ENCODE assay signal across 24 cellular contexts in the genomic region with DNA sequence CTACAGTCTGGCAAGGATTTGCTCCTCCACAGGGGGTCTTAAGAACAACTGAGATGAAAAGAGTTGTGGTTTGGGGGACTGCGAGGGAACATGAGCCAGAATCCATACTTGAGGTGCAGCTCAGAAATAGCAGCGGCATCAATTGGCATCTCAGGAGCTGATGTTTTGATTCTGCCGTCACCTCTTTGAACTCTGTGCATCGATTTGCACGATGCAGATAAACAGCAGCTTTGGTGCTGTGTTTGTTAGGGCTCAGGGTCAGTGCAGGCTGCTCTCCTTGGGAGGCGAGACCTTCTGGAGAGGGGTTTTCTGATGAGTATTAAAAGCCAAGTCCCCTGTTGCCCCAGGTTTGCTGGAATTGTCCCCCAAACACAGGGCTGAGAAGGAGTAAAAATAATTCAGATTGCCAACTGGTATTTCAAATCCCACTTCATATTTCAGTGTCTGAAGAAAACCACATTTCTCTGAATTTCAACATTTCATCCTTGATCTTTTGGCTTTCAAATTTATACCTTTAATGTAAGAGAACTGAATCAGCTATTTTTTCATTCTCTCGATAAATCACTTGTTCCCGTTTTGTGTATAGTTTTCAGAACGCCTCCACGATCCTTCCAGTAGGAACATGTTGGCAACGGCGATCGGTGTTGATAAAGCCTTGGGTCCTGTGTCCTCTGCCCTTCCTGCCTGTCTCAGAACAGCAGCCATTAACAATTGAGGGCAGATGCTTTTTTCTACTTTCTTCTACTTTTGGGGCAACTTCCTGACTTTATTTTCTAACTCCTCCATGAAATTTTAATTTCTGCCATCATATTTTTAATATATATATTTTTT.
"Had no signal": no experiment of that assay in that cellular context is flagged by ENCODE, and none has a peak within 500 bp of the region (broad histone marks: within the 10 kb centered on the region; RNA-seq: fewer than 3 reads in every experiment).

No MANE protein-coding gene starts in this region.

- ATAC-seq: activated CD4-positive, alpha-beta T cell treated with anti-CD3 and anti-CD28 coated beads for 36 hours; activated naive CD4-positive, alpha-beta T cell treated with anti-CD3 and anti-CD28 coated beads, Interleukin-2, amount 50 U/mL, for 72 hours; activated T-helper 17 cell treated with anti-CD3 and anti-CD28 coated beads, Interleukin-2, amount 50 U/mL, for 72 hours; left ventricle myocardium superior; natural killer cell; stimulated activated naive B cell treated with anti-CD40 and anti-IgM and Interleukin-4, amounts not matched to agents 10 μg/mL and 1 μg/mL and 100 μg/mL, for 72 hours had no signal

- H3K4me3 ChIP-seq: right lobe of liver, skin epidermis, transverse colon, uterus had no signal

- DNase-seq: activated B cell treated with CpG ODN at 0.5 μM for 24 hours; activated CD4-positive, alpha-beta T cell treated with anti-CD3 and anti-CD28 coated beads for 36 hours; activated CD4-positive, alpha-beta T cell treated with anti-CD3 and anti-CD28 coated beads, Interleukin-2, amount 50 U/mL, for 4 hours; activated CD8-positive, alpha-beta memory T cell treated with anti-CD3 and anti-CD28 coated beads for 24 hours; activated CD8-positive, alpha-beta memory T cell treated with anti-CD3 and anti-CD28 coated beads, Interleukin-2, amount 50 U/mL, for 4 hours; activated T-cell treated with anti-CD3 and anti-CD28 coated beads, Interleukin-2, amount 50 U/mL, for 24 hours; central memory CD4-positive, alpha-beta T cell; effector memory CD4-positive, alpha-beta T cell; glutamatergic neuron; hippocampal formation; left ventricle myocardium superior; mammary epithelial cell; midbrain; natural killer cell; right lobe of liver; stimulated activated CD4-positive, alpha-beta T cell treated with anti-CD3 and anti-CD28 coated beads, Interleukin-2, amount 100 ng/mL, for 24 hours; stimulated activated naive B cell treated with anti-CD40 and anti-IgM and Interleukin-4, amounts not matched to agents 10 μg/mL and 1 μg/mL and 100 μg/mL, for 72 hours; T-helper 9 cell; transverse colon; uterus had no signal

- H3K4me3 Mint-ChIP-seq: activated B cell treated with CpG ODN at 0.5 μM for 24 hours; activated CD4-positive, alpha-beta T cell treated with anti-CD3 and anti-CD28 coated beads for 36 hours; activated T-cell treated with anti-CD3 and anti-CD28 coated beads, Interleukin-2, amount 50 U/mL, for 24 hours; activated T-helper 17 cell treated with anti-CD3 and anti-CD28 coated beads, Interleukin-2, amount 50 U/mL, for 72 hours; natural killer cell; stimulated activated naive B cell treated with anti-CD40 and anti-IgM and Interleukin-4, amounts not matched to agents 10 μg/mL and 1 μg/mL and 100 μg/mL, for 72 hours had no signal

- H3K36me3 ChIP-seq: right lobe of liver, transverse colon, uterus had no signal

- H3K4me1 ChIP-seq: parathyroid adenoma, right lobe of liver had no signal

- H3K9me3 Mint-ChIP-seq: activated B cell treated with CpG ODN at 0.5 μM for 24 hours; activated naive CD4-positive, alpha-beta T cell treated with anti-CD3 and anti-CD28 coated beads, Interleukin-2, amount 50 U/mL, for 72 hours; activated T-cell treated with anti-CD3 and anti-CD28 coated beads, Interleukin-2, amount 50 U/mL, for 24 hours; activated T-helper 17 cell treated with anti-CD3 and anti-CD28 coated beads, Interleukin-2, amount 50 U/mL, for 72 hours; natural killer cell had no signal

- H3K27ac Mint-ChIP-seq: activated B cell treated with CpG ODN at 0.5 μM for 24 hours; activated CD4-positive, alpha-beta T cell treated with anti-CD3 and anti-CD28 coated beads for 36 hours; activated naive CD4-positive, alpha-beta T cell treated with anti-CD3 and anti-CD28 coated beads, Interleukin-2, amount 50 U/mL, for 72 hours; activated T-cell treated with anti-CD3 and anti-CD28 coated beads, Interleukin-2, amount 50 U/mL, for 24 hours; activated T-helper 17 cell treated with anti-CD3 and anti-CD28 coated beads, Interleukin-2, amount 50 U/mL, for 72 hours; natural killer cell; stimulated activated naive B cell treated with anti-CD40 and anti-IgM and Interleukin-4, amounts not matched to agents 10 μg/mL and 1 μg/mL and 100 μg/mL, for 72 hours had no signal

- H3K9ac ChIP-seq: parathyroid adenoma had no signal

- H3K27ac ChIP-seq: parathyroid adenoma, right lobe of liver had no signal

- H3K9me3 ChIP-seq: right lobe of liver, transverse colon, uterus had no signal

- H3K27me3 ChIP-seq: right lobe of liver, transverse colon, uterus had no signal

- H3K36me3 Mint-ChIP-seq: activated naive CD4-positive, alpha-beta T cell treated with anti-CD3 and anti-CD28 coated beads, Interleukin-2, amount 50 U/mL, for 72 hours; natural killer cell had no signal

- H3K27me3 Mint-ChIP-seq: activated B cell treated with CpG ODN at 0.5 μM for 24 hours had no signal

- H3K4me1 Mint-ChIP-seq: activated CD4-positive, alpha-beta T cell treated with anti-CD3 and anti-CD28 coated beads for 36 hours; activated T-helper 17 cell treated with anti-CD3 and anti-CD28 coated beads, Interleukin-2, amount 50 U/mL, for 72 hours had no signal

- H2AFZ ChIP-seq: parathyroid adenoma had no signal
